In genomic region chr3:129597792-129598381, GRCh38 we compare ENCODE assay signal across 12 cellular contexts. TPM values are rescaled to one million over a fixed set of nuclear protein-coding genes. Genes with fewer than 3 reads are reported as not detected.
DNase-seq lines count a peak whose midpoint lies in the region; ATAC-seq and TF ChIP-seq lines count a peak whose summit lies in the region.
"Had no signal": no experiment of that assay in that cellular context is flagged by ENCODE, and none has a peak within 500 bp of the region (broad histone marks: within the 10 kb centered on the region; RNA-seq: fewer than 3 reads in every experiment).

No MANE protein-coding gene starts in this region.

- H3K27ac ChIP-seq in CD8-positive, alpha-beta memory T cell (ENCODE audit: low read depth, low read length) = peak overlapping the region; percentile 2
- peak overlapping the region; percentile 92 for H3K27ac ChIP-seq in fibroblast of lung (ENCODE audit: insufficient read depth, low read length)
- peak overlapping the region; percentile 64 for H3K27ac ChIP-seq in rectal smooth muscle tissue (ENCODE audit: low read depth, low read length)

- H3K79me2 ChIP-seq in fibroblast of lung (ENCODE audit: control insufficient read depth, insufficient read depth, low read length) = peaks cover 82% of the 10 kb centered on the region

- no peaks in the 10 kb centered on the region for H3K36me3 ChIP-seq in CD8-positive, alpha-beta memory T cell (ENCODE audit: insufficient read depth, low read length)
- no peaks in the 10 kb centered on the region for H3K36me3 ChIP-seq in fibroblast of lung (ENCODE audit: control insufficient read depth, insufficient read depth, low read length)
- no peaks in the 10 kb centered on the region for H3K36me3 ChIP-seq in rectal smooth muscle tissue (ENCODE audit: control insufficient read depth, insufficient read depth, low read length)

- POLR2A ChIA-PET in CD8-positive, alpha-beta memory T cell (lab: Charles Lee) = interaction anchor here (1.3 to 2.8 kb wide), 2 partner anchors 21 to 28 kb away, joined by 6 to 11 read pairs; no protein-coding TSS in a partner anchor

- no peaks in the 10 kb centered on the region for H3K36me3 Mint-ChIP-seq in CD8-positive, alpha-beta memory T cell
- H3K36me3 Mint-ChIP-seq: stimulated activated memory B cell treated with anti-CD40 and anti-IgM and Interleukin-4, amounts not matched to agents 10 μg/mL and 1 μg/mL and 100 μg/mL, for 72 hours had no signal

- no peaks in the 10 kb centered on the region for H3K9me3 Mint-ChIP-seq in CD8-positive, alpha-beta memory T cell
- H3K9me3 Mint-ChIP-seq: stimulated activated memory B cell treated with anti-CD40 and anti-IgM and Interleukin-4, amounts not matched to agents 10 μg/mL and 1 μg/mL and 100 μg/mL, for 72 hours; T-helper 1 cell treated with Interleukin-12 subunit alpha and Interleukin-12 subunit beta and Interleukin-4 antibody, amounts not matched to agents 30 μg/mL and 1 μg/mL, for 36 hours had no signal

- H3K27ac Mint-ChIP-seq in CD8-positive, alpha-beta memory T cell = peak overlapping the region in 1 of 8 donors; percentile 33
- H3K27ac Mint-ChIP-seq: stimulated activated memory B cell treated with anti-CD40 and anti-IgM and Interleukin-4, amounts not matched to agents 10 μg/mL and 1 μg/mL and 100 μg/mL, for 72 hours; T-helper 1 cell treated with Interleukin-12 subunit alpha and Interleukin-12 subunit beta and Interleukin-4 antibody, amounts not matched to agents 30 μg/mL and 1 μg/mL, for 36 hours had no signal

- H3K4me3 Mint-ChIP-seq in CD8-positive, alpha-beta memory T cell = peak overlapping the region in 3 of 7 donors; percentile 15 to 28 (median 20)
- H3K4me3 Mint-ChIP-seq: stimulated activated memory B cell treated with anti-CD40 and anti-IgM and Interleukin-4, amounts not matched to agents 10 μg/mL and 1 μg/mL and 100 μg/mL, for 72 hours; T-helper 1 cell treated with Interleukin-12 subunit alpha and Interleukin-12 subunit beta and Interleukin-4 antibody, amounts not matched to agents 30 μg/mL and 1 μg/mL, for 36 hours had no signal

- peak overlapping the region; percentile 7 for H2AFZ ChIP-seq in fibroblast of lung (ENCODE audit: low read length)

- H3K9me3 ChIP-seq in CD8-positive, alpha-beta memory T cell (ENCODE audit: low read length) = no peaks in the 10 kb centered on the region
- no peaks in the 10 kb centered on the region for H3K9me3 ChIP-seq in fibroblast of lung (ENCODE audit: control insufficient read depth, insufficient read depth, low read depth, low read length)

- ATAC-seq in GM21447 (IDR thresholded peaks at IDR 0.05; ENCODE audit: unreplicated experiment) = no peak
- ATAC-seq: stimulated activated memory B cell treated with anti-CD40 and anti-IgM and Interleukin-4, amounts not matched to agents 10 μg/mL and 1 μg/mL and 100 μg/mL, for 72 hours had no signal

- no peak for DNase-seq in CD8-positive, alpha-beta memory T cell
- peak; percentile 65 for DNase-seq in RPMI7951 (ENCODE audit: low read depth)
- DNase-seq in fibroblast of lung (ENCODE audit: low read depth in 2 of 2) = peak; percentile 27 to 46
- DNase-seq in NCI-H1436 (lab: John Stamatoyannopoulos, UW) = no peak
- DNase-seq in activated gamma-delta T cell (lab: John Stamatoyannopoulos, UW) = no peak
- DNase-seq in OCI-M2 (lab: John Stamatoyannopoulos, UW; ENCODE audit: unreplicated experiment) = no peak
- DNase-seq: NCI-H1436 treated with DMSO at 0.1 percent for 48 hours had no signal

- H3K4me1 ChIP-seq in CD8-positive, alpha-beta memory T cell (ENCODE audit: insufficient read depth, low read length) = peaks cover 23% of the 10 kb centered on the region
- H3K4me1 ChIP-seq in fibroblast of lung (ENCODE audit: control insufficient read depth, extremely low read depth, insufficient read depth, low read length) = peaks cover 70% of the 10 kb centered on the region
- peaks cover 12% of the 10 kb centered on the region for H3K4me1 ChIP-seq in rectal smooth muscle tissue (ENCODE audit: control insufficient read depth, insufficient read depth, low read length)

- H4K20me1 ChIP-seq in fibroblast of lung (ENCODE audit: control insufficient read depth, extremely low read depth, insufficient read depth, low read length) = no peaks in the 10 kb centered on the region

- no peaks in the 10 kb centered on the region for H3K27me3 ChIP-seq in CD8-positive, alpha-beta memory T cell (ENCODE audit: insufficient read depth, low read length, poor library complexity, severe bottlenecking)
- H3K27me3 ChIP-seq in fibroblast of lung (ENCODE audit: control insufficient read depth, insufficient read depth, low read length) (no peaks in the 10 kb centered on the region), rectal smooth muscle tissue (ENCODE audit: control insufficient read depth, insufficient read depth, low read length) (no peaks in the 10 kb centered on the region)

- peaks cover 0 to 9% of the 10 kb centered on the region in 2 donors for H3K27me3 Mint-ChIP-seq in CD8-positive, alpha-beta memory T cell

- TF ChIP-seq CTCF in fibroblast of lung (conservative IDR thresholded peaks at IDR 0.05 in 1 of 2, IDR thresholded peaks at IDR 0.05 in 1 of 2; ENCODE audit: low read depth in 1 of 2, low read length in 2 of 2) = no peak

- no peak overlapping the region for H3K4me3 ChIP-seq in CD8-positive, alpha-beta memory T cell (ENCODE audit: low read length)
- H3K4me3 ChIP-seq in fibroblast of lung (replicated peaks in 1 of 4; ENCODE audit: control extremely low read depth in 1 of 4, insufficient read depth in 1 of 4, low read depth in 3 of 4, low read length in 4 of 4) = no peak overlapping the region
- no peak overlapping the region for H3K4me3 ChIP-seq in rectal smooth muscle tissue (ENCODE audit: low read length)

- H3K4me1 Mint-ChIP-seq in CD8-positive, alpha-beta memory T cell = peaks cover 61 to 82% (median 71%) of the 10 kb centered on the region in 3 donors

- H3K9ac ChIP-seq in fibroblast of lung (ENCODE audit: insufficient read depth, low read length) = peak overlapping the region; percentile 71
- H3K9ac ChIP-seq in rectal smooth muscle tissue (ENCODE audit: low read length) = no peak overlapping the region

- CTCF ChIA-PET in CD8-positive, alpha-beta memory T cell (lab: Charles Lee) = interaction anchor here (1.7 to 3.3 kb wide), 2 partner anchors 20 to 107 kb away, joined by 7 to 9 read pairs; no protein-coding TSS in a partner anchor

- H3K4me2 ChIP-seq in fibroblast of lung (ENCODE audit: extremely low read depth, insufficient read depth, low read length) = peak overlapping the region; percentile 83

RNA-seq across cellular contexts. Expression of gene PLXND1, which starts 8.6 kb away (rescaled TPM):
- 10 to 100 TPM; 12.1 to 15.2 TPM for total RNA-seq in CD8-positive, alpha-beta memory T cell
- polyA plus RNA-seq in CD8-positive, alpha-beta memory T cell = 17.3 TPM
- 68.0 and 68.9 TPM in 2 replicates for total RNA-seq in RPMI7951 (2014; rRNA removed; shearing (Covaris generic))
- 76.8 and 109 TPM in 2 replicates for total RNA-seq in fibroblast of lung
- polyA plus RNA-seq in fibroblast of lung = 41.0 and 89.6 TPM in 2 replicates
- polyA plus RNA-seq in fibroblast of lung (2012) = 70.9 and 230 TPM in 2 replicates
- polyA minus RNA-seq in fibroblast of lung (ENCODE audit: low replicate concordance) = 139 and 579 TPM in 2 replicates

RNA-seq across cellular contexts. Expression of gene H1-8, which starts 54.9 kb away (rescaled TPM):
- not detected for total RNA-seq in CD8-positive, alpha-beta memory T cell
- polyA plus RNA-seq in CD8-positive, alpha-beta memory T cell = not detected
- total RNA-seq in RPMI7951 (2014; rRNA removed; shearing (Covaris generic)) = not detected in 2 replicates
- not detected in 2 replicates for total RNA-seq in fibroblast of lung
- not detected in 2 replicates for polyA plus RNA-seq in fibroblast of lung
- polyA plus RNA-seq in fibroblast of lung (2012) = not detected in 2 replicates
- not detected in 2 replicates for polyA minus RNA-seq in fibroblast of lung (ENCODE audit: low replicate concordance)
- total RNA-seq: G401 had no signal

Comparison
In these comparisons a context has a peak if more than half of its experiments do, and no peak if none do; other contexts are left out.
1. DNase-seq: peak in RPMI7951 (single experiment) and fibroblast of lung (2 of 2); none in CD8-positive, alpha-beta memory T cell (0 of 5), NCI-H1436 (single experiment), activated gamma-delta T cell (single experiment) and OCI-M2 (single experiment).
2. H3K27ac ChIP-seq: peak in every context shown above with its lines; median percentile 92 in fibroblast of lung; 64 in rectal smooth muscle tissue; 2 in CD8-positive, alpha-beta memory T cell.